ENCODE assay signal across 10 cellular contexts in genomic region chr10:102627141-102627445, GRCh38. TPM values are rescaled to one million over a fixed set of nuclear protein-coding genes. Genes with fewer than 3 reads are reported as not detected.
A peak's percentile ranks its signal among the peaks of the same experiment; 100 is the strongest.
DNase-seq lines count a peak whose midpoint lies in the region; ATAC-seq and TF ChIP-seq lines count a peak whose summit lies in the region.
"Had no signal": no experiment of that assay in that cellular context is flagged by ENCODE, and none has a peak within 500 bp of the region (broad histone marks: within the 10 kb centered on the region; RNA-seq: fewer than 3 reads in every experiment).

No MANE protein-coding gene starts in this region.

- peak overlapping the region in 1 of 2 experiments; percentile 81 for H3K23ac ChIP-seq in mesenchymal stem cell (ENCODE audit: low read length in 2 of 2)

- H3K9me3 ChIP-seq in NT2/D1 (ENCODE audit: insufficient read depth, low read length) (0 out of 2 replicates have a peak, but pooled peaks cover 7% of the 10 kb centered on the region), mesenchymal stem cell (ENCODE audit: control insufficient read depth, low read length) (no peaks in the 10 kb centered on the region), suprapubic skin (no peaks in the 10 kb centered on the region)

- no peaks in the 10 kb centered on the region for H3K36me3 Mint-ChIP-seq in chondrocyte (ENCODE audit: low read depth)
- H3K36me3 Mint-ChIP-seq in stimulated activated memory B cell treated with anti-CD40 and anti-IgM and Interleukin-4, amounts not matched to agents 10 μg/mL and 1 μg/mL and 100 μg/mL, for 72 hours = peaks cover 25% of the 10 kb centered on the region

- H3K9me3 Mint-ChIP-seq in chondrocyte (ENCODE audit: low read depth) = no peaks in the 10 kb centered on the region
- H3K9me3 Mint-ChIP-seq in stimulated activated memory B cell treated with anti-CD40 and anti-IgM and Interleukin-4, amounts not matched to agents 10 μg/mL and 1 μg/mL and 100 μg/mL, for 72 hours = no peaks in the 10 kb centered on the region

- H3K4me1 ChIP-seq in NT2/D1 (ENCODE audit: insufficient read depth, insufficient read length) (peaks cover 31% of the 10 kb centered on the region), mesenchymal stem cell (ENCODE audit: control insufficient read depth, insufficient read depth, low read depth, low read length) (peaks cover 57% of the 10 kb centered on the region), suprapubic skin (peaks cover 46% of the 10 kb centered on the region)

- peak overlapping the region; percentile 99 for H4K91ac ChIP-seq in mesenchymal stem cell (ENCODE audit: low read length)

- H3K18ac ChIP-seq in mesenchymal stem cell (ENCODE audit: low read depth in 1 of 2, low read length in 2 of 2) = peak overlapping the region; percentile 91 to 96

- no peak overlapping the region for H3K4me3 Mint-ChIP-seq in chondrocyte (ENCODE audit: unreplicated experiment)
- no peak overlapping the region for H3K4me3 Mint-ChIP-seq in stimulated activated memory B cell treated with anti-CD40 and anti-IgM and Interleukin-4, amounts not matched to agents 10 μg/mL and 1 μg/mL and 100 μg/mL, for 72 hours

- H2AK5ac ChIP-seq in mesenchymal stem cell (ENCODE audit: low read length, severe bottlenecking) = peak overlapping the region; percentile 91

- H2BK12ac ChIP-seq in mesenchymal stem cell (ENCODE audit: low read length in 2 of 2) = peak overlapping the region; percentile 81 to 95

- TF ChIP-seq POLR2A in suprapubic skin (IDR thresholded peaks at IDR 0.05) = no peak

- H3K4me3 ChIP-seq in NT2/D1 (ENCODE audit: insufficient read length, low read depth) (no peak overlapping the region), mesenchymal stem cell (ENCODE audit: insufficient read depth in 1 of 2, low read depth in 1 of 2, low read length in 2 of 2) (no peak overlapping the region), suprapubic skin (no peak overlapping the region)
- H3K4me3 ChIP-seq: GM12878 had no signal

- H3K4ac ChIP-seq in mesenchymal stem cell (ENCODE audit: low read depth in 1 of 2, low read length in 2 of 2) = peak overlapping the region; percentile 93 to 94

- DNase-seq in NT2/D1 (ENCODE audit: low read depth, low spot score) = no peak
- peak; percentile 48 for DNase-seq in chondrocyte (ENCODE audit: low spot score)
- DNase-seq in mesenchymal stem cell = no peak
- DNase-seq in suprapubic skin (ENCODE audit: low spot score in 2 of 2) = no peak
- no peak for DNase-seq in AG08396 (ENCODE audit: low spot score)
- no peak for DNase-seq in SW 1271 (lab: John Stamatoyannopoulos, UW)
- no peak for DNase-seq in A172 (ENCODE audit: low spot score)
- DNase-seq: activated CD4-positive, alpha-beta T cell treated with anti-CD3 and anti-CD28 coated beads for 48 hours had no signal

- peak overlapping the region; percentile 93 for H2BK120ac ChIP-seq in mesenchymal stem cell (ENCODE audit: low read depth, low read length)

- H3K27ac ChIP-seq in mesenchymal stem cell (ENCODE audit: low read length, poor library complexity, severe bottlenecking) (peak overlapping the region; percentile 99), suprapubic skin (peak overlapping the region; percentile 86)

- peaks cover 10% of the 10 kb centered on the region for H3K36me3 ChIP-seq in NT2/D1 (ENCODE audit: insufficient read depth, insufficient read length, low read length)
- H3K36me3 ChIP-seq in mesenchymal stem cell (ENCODE audit: control insufficient read depth in 1 of 2, insufficient read depth in 2 of 2, low read depth in 1 of 2, low read length in 2 of 2) = peaks cover 10 to 15% of the 10 kb centered on the region in 2 experiments
- H3K36me3 ChIP-seq in suprapubic skin = peaks cover 28% of the 10 kb centered on the region

- no peaks in the 10 kb centered on the region for H3K27me3 Mint-ChIP-seq in chondrocyte (ENCODE audit: low read depth)
- no peaks in the 10 kb centered on the region for H3K27me3 Mint-ChIP-seq in stimulated activated memory B cell treated with anti-CD40 and anti-IgM and Interleukin-4, amounts not matched to agents 10 μg/mL and 1 μg/mL and 100 μg/mL, for 72 hours

- TF ChIP-seq CTCF in chondrocyte (IDR thresholded peaks at IDR 0.05) = no peak
- TF ChIP-seq CTCF in suprapubic skin (IDR thresholded peaks at IDR 0.05) = no peak

- WGBS in mesenchymal stem cell = 95% methylated on average over 7 of the region's 7 CpGs
- 73% methylated on average over 7 of the region's 7 CpGs for WGBS in suprapubic skin

- H3K14ac ChIP-seq in mesenchymal stem cell (ENCODE audit: low read length in 2 of 2) = peak overlapping the region in 1 of 2 experiments; percentile 95

- H3K4me2 ChIP-seq in mesenchymal stem cell (ENCODE audit: low read length, poor library complexity, severe bottlenecking) = no peak overlapping the region

- no peak overlapping the region for H2BK5ac ChIP-seq in mesenchymal stem cell (ENCODE audit: low read depth, low read length, poor library complexity, severe bottlenecking)

- H3K4me1 Mint-ChIP-seq in chondrocyte (ENCODE audit: low read depth) = peaks cover 74% of the 10 kb centered on the region
- H3K4me1 Mint-ChIP-seq in stimulated activated memory B cell treated with anti-CD40 and anti-IgM and Interleukin-4, amounts not matched to agents 10 μg/mL and 1 μg/mL and 100 μg/mL, for 72 hours = peaks cover 18% of the 10 kb centered on the region

- H4K8ac ChIP-seq in mesenchymal stem cell (ENCODE audit: low read length) = peak overlapping the region; percentile 91

- H3K79me1 ChIP-seq in mesenchymal stem cell (replicated peaks; ENCODE audit: low read length, poor library complexity, severe bottlenecking) = peaks cover 2% of the 10 kb centered on the region

- H2BK15ac ChIP-seq in mesenchymal stem cell (ENCODE audit: low read depth, poor library complexity, severe bottlenecking) = peak overlapping the region; percentile 50

- H2AFZ ChIP-seq in mesenchymal stem cell (ENCODE audit: low read depth, low read length) = no peak overlapping the region

- H3K27me3 ChIP-seq in NT2/D1 (ENCODE audit: insufficient read depth, insufficient read length) (no peaks in the 10 kb centered on the region), mesenchymal stem cell (ENCODE audit: control insufficient read depth in 1 of 2, insufficient read depth in 1 of 2, low read length in 2 of 2) (no peaks in the 10 kb centered on the region), suprapubic skin (no peaks in the 10 kb centered on the region)

- H3K9ac ChIP-seq in NT2/D1 (ENCODE audit: insufficient read length, low read depth) (peak overlapping the region; percentile 76), mesenchymal stem cell (ENCODE audit: low read length) (peak overlapping the region; percentile 86)

- H3K27ac Mint-ChIP-seq in chondrocyte (ENCODE audit: unreplicated experiment) = peak overlapping the region; percentile 99
- no peak overlapping the region for H3K27ac Mint-ChIP-seq in stimulated activated memory B cell treated with anti-CD40 and anti-IgM and Interleukin-4, amounts not matched to agents 10 μg/mL and 1 μg/mL and 100 μg/mL, for 72 hours

- no peak for TF ChIP-seq EP300 in suprapubic skin (IDR thresholded peaks at IDR 0.05)

- no peak for ATAC-seq in stimulated activated memory B cell treated with anti-CD40 and anti-IgM and Interleukin-4, amounts not matched to agents 10 μg/mL and 1 μg/mL and 100 μg/mL, for 72 hours
- ATAC-seq: GM12878 had no signal

RNA-seq across cellular contexts. Expression of gene TRIM8, which starts 17.2 kb away (rescaled TPM):
- total RNA-seq in chondrocyte (40.3 to 74.4 TPM (median 66.8 TPM) in 3 replicates), suprapubic skin (100 to 1,000 TPM in 2 of 4 donors, 10 to 100 TPM in 2; 73.1 to 113 (median 96.1) TPM)
- polyA plus RNA-seq in mesenchymal stem cell (2013, experiment 1 of 2) = 113 TPM
- polyA plus RNA-seq in mesenchymal stem cell (2013, experiment 2 of 2) = 115 TPM
- total RNA-seq in A172 (2014; rRNA removed; shearing (Covaris generic)) = 66.8 and 68.3 TPM in 2 replicates
